13 cellular contexts compared by ENCODE assay signal in the genomic region with DNA sequence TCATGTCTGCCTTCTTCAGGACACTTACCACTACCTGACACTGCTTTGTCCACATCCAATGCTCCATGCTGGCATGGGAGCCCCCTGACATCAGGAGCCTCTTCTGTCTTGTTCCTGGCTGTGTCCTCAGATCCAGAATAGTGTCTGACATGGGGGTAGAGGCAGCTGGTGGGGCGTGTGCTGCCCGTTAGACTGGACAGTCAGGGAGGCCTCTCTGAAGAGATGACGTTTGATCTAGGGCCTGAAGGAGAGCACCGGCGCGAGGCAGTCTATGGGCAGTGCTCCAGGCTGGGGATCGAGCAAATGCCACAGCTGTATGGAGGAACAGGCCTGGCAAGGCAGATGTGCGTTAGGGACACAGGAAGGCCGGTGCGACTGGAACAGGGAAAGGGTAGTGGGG. TPM values are rescaled to one million over a fixed set of nuclear protein-coding genes. Genes with fewer than 3 reads are reported as not detected.
DNase-seq lines count a peak whose midpoint lies in the region; ATAC-seq and TF ChIP-seq lines count a peak whose summit lies in the region.
"Had no signal": no experiment of that assay in that cellular context is flagged by ENCODE, and none has a peak within 500 bp of the region (broad histone marks: within the 10 kb centered on the region; RNA-seq: fewer than 3 reads in every experiment).

No MANE protein-coding gene starts in this region.

- no peaks in the 10 kb centered on the region for H3K9me2 ChIP-seq in Karpas-422 (replicated peaks; ENCODE audit: insufficient read depth, low read length)

- 87 to 89% (median 88%) methylated on average over 10 of the region's 10 CpGs for WGBS in spleen, 5 donors

- H3K9ac ChIP-seq in Karpas-422 (ENCODE audit: low read length), result no peak overlapping the region; the same call in 1 of the 2 replicates

- H3K27me3 ChIP-seq in Karpas-422 (ENCODE audit: low read length) (no peaks in the 10 kb centered on the region), lower lobe of right lung (ENCODE audit: low read depth) (no peaks in the 10 kb centered on the region), spleen (replicated peaks in 1 of 7) (no peaks in the 10 kb centered on the region)

- H3K9me3 ChIP-seq in Karpas-422 (ENCODE audit: low read length), result no peaks in the 10 kb centered on the region
- H3K9me3 ChIP-seq in lower lobe of right lung, result no peaks in the 10 kb centered on the region
- no peaks in the 10 kb centered on the region for H3K9me3 ChIP-seq in spleen

- ATAC-seq in activated naive CD4-positive, alpha-beta T cell treated with anti-CD3 and anti-CD28 coated beads, Interleukin-2, amount 50 U/mL, for 72 hours, result no peak
- ATAC-seq in lower lobe of right lung, result no peak
- ATAC-seq in HG02885 (IDR thresholded peaks at IDR 0.05; ENCODE audit: poor library complexity, unreplicated experiment), result no peak

- H3K4me2 ChIP-seq in Karpas-422 (ENCODE audit: low read depth, low read length, poor library complexity, severe bottlenecking), result no peak overlapping the region

- no peak overlapping the region for H2AFZ ChIP-seq in Karpas-422 (ENCODE audit: low read length)

- no peak overlapping the region for H3K4me3 ChIP-seq in Karpas-422 (ENCODE audit: low read length)
- no peak overlapping the region for H3K4me3 ChIP-seq in lower lobe of right lung
- peak overlapping the region in 1 of 8 donors; percentile 64 for H3K4me3 ChIP-seq in spleen
- H3K4me3 ChIP-seq: lung had no signal

- H3K27ac Mint-ChIP-seq in activated naive CD4-positive, alpha-beta T cell treated with anti-CD3 and anti-CD28 coated beads, Interleukin-2, amount 50 U/mL, for 72 hours, result peak overlapping the region; percentile 96 to 98

- H3K36me3 ChIP-seq in Karpas-422 (ENCODE audit: insufficient read depth, low read length) (peaks cover 12% of the 10 kb centered on the region), lower lobe of right lung (no peaks in the 10 kb centered on the region), spleen (peaks cover 0 to 11% (median 0%) of the 10 kb centered on the region in 6 donors)

- TF ChIP-seq POLR2A in spleen (IDR thresholded peaks at IDR 0.05), result no peak

- peaks cover 36% of the 10 kb centered on the region; the same call in 1 of the 2 replicates for H4K20me1 ChIP-seq in Karpas-422 (ENCODE audit: insufficient read depth, low read depth, low read length)

- TF ChIP-seq CTCF in lower lobe of right lung (IDR thresholded peaks at IDR 0.05) (no peak), spleen (IDR thresholded peaks at IDR 0.05 in 8 of 11, conservative IDR thresholded peaks at IDR 0.05 in 3 of 11) (no peak)

- H3K27ac ChIP-seq in Karpas-422 (ENCODE audit: low read length) (peak overlapping the region; percentile 99), lower lobe of right lung (peak overlapping the region; percentile 88), spleen (peak overlapping the region in 7 of 8 donors; percentile 83 to 98 (median 92))

- H3K9me3 Mint-ChIP-seq in activated naive CD4-positive, alpha-beta T cell treated with anti-CD3 and anti-CD28 coated beads, Interleukin-2, amount 50 U/mL, for 72 hours, result no peaks in the 10 kb centered on the region

- intact Hi-C loops in lower lobe of right lung (cut with DNase I), result no loop called here
- intact Hi-C loops in spleen (cut with DNase I; ENCODE audit: low total_unique reads), result no loop called here

- peaks cover 0 to 6% of the 10 kb centered on the region in 2 donors for H3K36me3 Mint-ChIP-seq in activated naive CD4-positive, alpha-beta T cell treated with anti-CD3 and anti-CD28 coated beads, Interleukin-2, amount 50 U/mL, for 72 hours

- H3K4me1 ChIP-seq in Karpas-422 (ENCODE audit: low read length) (peaks cover 79% of the 10 kb centered on the region), lower lobe of right lung (peaks cover 72% of the 10 kb centered on the region), spleen (peaks cover 31 to 100% (median 73%) of the 10 kb centered on the region in 6 donors)

- H3K79me2 ChIP-seq in Karpas-422 (ENCODE audit: low read length), result peaks cover 94% of the 10 kb centered on the region

- DNase-seq in Karpas-422 (no peak), lower lobe of right lung (no peak), spleen (no peak), DMS79 treated with DMSO at 0.1 percent for 48 hours (lab: John Stamatoyannopoulos, UW) (no peak), Kasumi-1 (lab: John Stamatoyannopoulos, UW) (no peak)
- no peak for DNase-seq in activated naive CD4-positive, alpha-beta T cell treated with anti-CD3 and anti-CD28 coated beads, Interleukin-2, amount 50 U/mL, for 72 hours (ENCODE audit: low spot score in 2 of 2)
- DNase-seq: activated gamma-delta T cell treated with Interleukin-2 at 50 U/mL for 16 hours; DND-41; effector CD8-positive, alpha-beta T cell; head of caudate nucleus; NCI-H446 had no signal

RNA-seq across cellular contexts. Expression of a gene that starts 16.6 kb away (rescaled TPM):
- total RNA-seq in Karpas-422 (2014; rRNA removed; shearing (Covaris generic); ENCODE audit: low replicate concordance), result 35.3 and 48.6 TPM in 2 replicates
- 10 to 100 TPM; 16.2 to 18.8 TPM for total RNA-seq in activated naive CD4-positive, alpha-beta T cell treated with anti-CD3 and anti-CD28 coated beads, Interleukin-2, amount 50 U/mL, for 72 hours
- total RNA-seq in lower lobe of right lung, result 57.7 TPM
- total RNA-seq in spleen, result 10 to 100 TPM; 21.2 to 40.4 (median 35.0) TPM
- polyA plus RNA-seq in spleen, result 10 to 100 TPM in 1 of 3 donors, 1 to 10 TPM in 2; 6.0 to 14.8 (median 7.7) TPM
